14 cellular contexts compared by ENCODE assay signal in the genomic region with DNA sequence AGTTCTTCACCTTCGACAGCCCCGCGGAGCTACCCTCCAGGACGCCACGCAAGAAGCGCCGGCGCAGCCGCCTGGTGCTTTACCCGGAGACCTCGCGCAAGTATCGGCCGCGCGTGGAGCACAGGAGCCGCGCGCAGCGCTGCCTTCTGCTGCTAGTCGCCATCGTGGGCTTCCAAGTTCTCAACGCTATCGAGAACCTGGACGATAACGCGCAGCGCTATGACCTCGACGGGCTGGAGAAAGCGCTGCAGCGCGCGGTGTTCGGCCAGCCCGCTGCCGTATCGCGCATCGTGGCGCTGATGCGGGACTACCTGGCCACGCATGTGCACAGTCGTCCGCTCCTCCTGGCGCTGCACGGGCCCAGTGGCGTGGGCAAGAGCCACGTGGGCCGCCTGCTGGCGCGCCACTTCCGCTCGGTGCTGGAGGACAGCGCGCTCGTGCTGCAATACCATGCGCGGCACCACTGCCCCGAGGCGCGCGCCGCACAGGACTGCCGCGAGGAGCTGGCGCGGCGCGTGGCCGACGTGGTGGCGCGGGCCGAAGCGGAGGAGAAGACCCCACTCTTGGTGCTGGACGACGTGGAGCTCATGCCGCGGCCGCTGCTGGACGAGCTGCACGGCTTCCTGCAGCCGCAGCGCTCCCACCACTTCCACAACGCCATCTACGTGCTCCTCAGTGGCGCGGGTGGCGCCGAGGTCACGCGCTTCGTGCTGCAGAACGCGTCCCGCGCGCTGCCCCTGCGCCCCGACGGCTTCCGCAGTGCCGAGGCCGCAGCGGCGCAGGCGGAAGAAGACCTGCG. TPM values are rescaled to one million over a fixed set of nuclear protein-coding genes. Genes with fewer than 3 reads are reported as not detected.
DNase-seq lines count a peak whose midpoint lies in the region; ATAC-seq, FAIRE-seq and TF ChIP-seq lines count a peak whose summit lies in the region.
"Had no signal": no experiment of that assay in that cellular context is flagged by ENCODE, and none has a peak within 500 bp of the region (broad histone marks: within the 10 kb centered on the region; RNA-seq: fewer than 3 reads in every experiment).

No MANE protein-coding gene starts in this region.

- peaks cover 20% of the 10 kb centered on the region for H3K4me1 Mint-ChIP-seq in glutamatergic neuron (ENCODE audit: low read depth, unreplicated experiment)

- ATAC-seq in GM18502 (IDR thresholded peaks at IDR 0.05; ENCODE audit: poor library complexity, unreplicated experiment) (no peak), GM21360 (IDR thresholded peaks at IDR 0.05; ENCODE audit: unreplicated experiment) (no peak)
- ATAC-seq: activated CD8-positive, alpha-beta T cell treated with anti-CD3 and anti-CD28 coated beads, Interleukin-2, amount 10 ng/mL, durations not matched to agents 7 days and 5 days had no signal

- H3K9me3 Mint-ChIP-seq in glutamatergic neuron (ENCODE audit: unreplicated experiment): peaks cover 14% of the 10 kb centered on the region
- H3K9me3 Mint-ChIP-seq: activated naive CD4-positive, alpha-beta T cell treated with anti-CD3 and anti-CD28 coated beads for 36 hours; central memory CD8-positive, alpha-beta T cell had no signal

- H3K27me3 ChIP-seq in iPS-20b (ENCODE audit: insufficient read depth, low read length) (peaks cover 52% of the 10 kb centered on the region; the same call in 1 of the 2 replicates), small intestine (ENCODE audit: control insufficient read depth in 2 of 2, insufficient read depth in 2 of 2, low read length in 2 of 2) (no peaks in the 10 kb centered on the region)
- H3K27me3 ChIP-seq: right lobe of liver had no signal

- H3K27me3 Mint-ChIP-seq in glutamatergic neuron (ENCODE audit: unreplicated experiment): peaks cover 8% of the 10 kb centered on the region
- H3K27me3 Mint-ChIP-seq: central memory CD8-positive, alpha-beta T cell had no signal

- H3K4me1 ChIP-seq in ES-I3 (ENCODE audit: insufficient read depth, low read length) (peaks cover 12% of the 10 kb centered on the region; the same call in 1 of the 2 replicates), iPS-20b (ENCODE audit: insufficient read depth, low read length) (peaks cover 14% of the 10 kb centered on the region), small intestine (ENCODE audit: control insufficient read depth in 2 of 2, insufficient read depth in 1 of 2, low read depth in 1 of 2, low read length in 1 of 2) (peaks cover under 1 to 9% of the 10 kb centered on the region in 2 donors)
- H3K4me1 ChIP-seq: right lobe of liver had no signal

- H3K9ac ChIP-seq in ES-I3 (ENCODE audit: low read depth, low read length) (peak overlapping the region; percentile 81; the same call in 1 of the 2 replicates), iPS-20b (ENCODE audit: low read depth, low read length) (no peak overlapping the region)

- H3K27ac Mint-ChIP-seq in glutamatergic neuron (ENCODE audit: unreplicated experiment): no peak overlapping the region
- H3K27ac Mint-ChIP-seq: activated CD8-positive, alpha-beta T cell treated with anti-CD3 and anti-CD28 coated beads, Interleukin-2, amount 10 ng/mL, durations not matched to agents 7 days and 5 days; activated naive CD4-positive, alpha-beta T cell treated with anti-CD3 and anti-CD28 coated beads for 36 hours had no signal

- no peak overlapping the region for H3K27ac ChIP-seq in iPS-20b (ENCODE audit: low read length)
- H3K27ac ChIP-seq in small intestine (ENCODE audit: low read depth in 1 of 2, low read length in 1 of 2): no peak overlapping the region

- DNase-seq in small intestine: no peak
- DNase-seq in glutamatergic neuron: no peak
- DNase-seq: activated CD8-positive, alpha-beta T cell treated with anti-CD3 and anti-CD28 coated beads, Interleukin-2, amount 10 ng/mL, durations not matched to agents 7 days and 5 days; activated naive CD4-positive, alpha-beta T cell treated with anti-CD3 and anti-CD28 coated beads for 36 hours; NCI-H146; NCI-H524 treated with DMSO at 0.1 percent for 48 hours had no signal

- no peak for FAIRE-seq in small intestine (lab: Jason Lieb, UNC)

- no peak overlapping the region for H3K4me3 Mint-ChIP-seq in glutamatergic neuron (ENCODE audit: unreplicated experiment)
- H3K4me3 Mint-ChIP-seq: activated CD8-positive, alpha-beta T cell treated with anti-CD3 and anti-CD28 coated beads, Interleukin-2, amount 10 ng/mL, durations not matched to agents 7 days and 5 days; activated naive CD4-positive, alpha-beta T cell treated with anti-CD3 and anti-CD28 coated beads for 36 hours; central memory CD8-positive, alpha-beta T cell had no signal

- H3K4me3 ChIP-seq in WI38 (ENCODE audit: low read depth, low read length): peak overlapping the region; percentile 73
- H3K4me3 ChIP-seq in iPS-20b (ENCODE audit: low read length): peak overlapping the region; percentile 63; the same call in 1 of the 2 replicates
- H3K4me3 ChIP-seq in small intestine (ENCODE audit: low read depth in 1 of 2, low read length in 2 of 2): peak overlapping the region; percentile 56 to 69

- H3K36me3 Mint-ChIP-seq in glutamatergic neuron (ENCODE audit: unreplicated experiment): peaks cover 7% of the 10 kb centered on the region

- no peaks in the 10 kb centered on the region for H3K36me3 ChIP-seq in ES-I3 (ENCODE audit: insufficient read depth, low read length)
- no peaks in the 10 kb centered on the region for H3K36me3 ChIP-seq in iPS-20b (ENCODE audit: insufficient read depth, low read depth, low read length)
- peaks cover 0 to 2% of the 10 kb centered on the region in 2 donors for H3K36me3 ChIP-seq in small intestine (ENCODE audit: control insufficient read depth in 2 of 2, insufficient read depth in 2 of 2, low read length in 2 of 2)
- H3K36me3 ChIP-seq: right lobe of liver had no signal

- WGBS in small intestine, 3 donors: 93 to 97% (median 96%) methylated on average over 106 to 109 of the region's 109 CpGs

- no peak for TF ChIP-seq CTCF in WI38 (IDR thresholded peaks at IDR 0.05; ENCODE audit: low read depth, low read length)
- no peak for TF ChIP-seq CTCF in glutamatergic neuron (IDR thresholded peaks at IDR 0.05; ENCODE audit: partially characterized antibody, unreplicated experiment)

- no peaks in the 10 kb centered on the region for H3K9me3 ChIP-seq in ES-I3 (ENCODE audit: control insufficient read depth, insufficient read depth, low read length)
- H3K9me3 ChIP-seq in iPS-20b (ENCODE audit: insufficient read depth, low read depth, low read length): no peaks in the 10 kb centered on the region
- H3K9me3 ChIP-seq in small intestine (ENCODE audit: control insufficient read depth, low read depth): no peaks in the 10 kb centered on the region
- H3K9me3 ChIP-seq: right lobe of liver had no signal

RNA-seq across cellular contexts. Expression of a gene that starts 1.6 kb away (rescaled TPM):
- 10 to 100 TPM in 1 of 3 donors, 1 to 10 TPM in 2; 3.4 to 21.5 (median 9.7) TPM for polyA plus RNA-seq in small intestine
- 1.5 TPM for total RNA-seq in glutamatergic neuron (ENCODE audit: unreplicated experiment)

RNA-seq across cellular contexts. Expression of a gene that starts 23.0 kb away (rescaled TPM):
- 10 to 100 TPM in 1 of 3 donors, 1 to 10 TPM in 2; 3.2 to 12.6 (median 5.1) TPM for polyA plus RNA-seq in small intestine
- total RNA-seq in glutamatergic neuron (ENCODE audit: unreplicated experiment): 15.2 TPM

RNA-seq across cellular contexts. Expression of a gene that starts 24.0 kb away (rescaled TPM):
- 10 to 100 TPM; 34.7 to 62.5 (median 34.9) TPM for polyA plus RNA-seq in small intestine
- total RNA-seq in glutamatergic neuron (ENCODE audit: unreplicated experiment): 48.5 TPM

RNA-seq across cellular contexts. Expression of a gene that starts 28.0 kb away (rescaled TPM):
- polyA plus RNA-seq in small intestine: not detected
- total RNA-seq in glutamatergic neuron (ENCODE audit: unreplicated experiment): not detected
- total RNA-seq: activated CD8-positive, alpha-beta T cell treated with anti-CD3 and anti-CD28 coated beads, Interleukin-2, amount 10 ng/mL, durations not matched to agents 7 days and 5 days; activated naive CD4-positive, alpha-beta T cell treated with anti-CD3 and anti-CD28 coated beads for 36 hours; esophagus mucosa; right lobe of liver had no signal

RNA-seq across cellular contexts. Expression of a gene that starts 38.0 kb away (rescaled TPM):
- 100 to 1,000 TPM; 365 to 374 (median 369) TPM for polyA plus RNA-seq in small intestine
- 192 TPM for total RNA-seq in glutamatergic neuron (ENCODE audit: unreplicated experiment)
